In the genomic region with DNA sequence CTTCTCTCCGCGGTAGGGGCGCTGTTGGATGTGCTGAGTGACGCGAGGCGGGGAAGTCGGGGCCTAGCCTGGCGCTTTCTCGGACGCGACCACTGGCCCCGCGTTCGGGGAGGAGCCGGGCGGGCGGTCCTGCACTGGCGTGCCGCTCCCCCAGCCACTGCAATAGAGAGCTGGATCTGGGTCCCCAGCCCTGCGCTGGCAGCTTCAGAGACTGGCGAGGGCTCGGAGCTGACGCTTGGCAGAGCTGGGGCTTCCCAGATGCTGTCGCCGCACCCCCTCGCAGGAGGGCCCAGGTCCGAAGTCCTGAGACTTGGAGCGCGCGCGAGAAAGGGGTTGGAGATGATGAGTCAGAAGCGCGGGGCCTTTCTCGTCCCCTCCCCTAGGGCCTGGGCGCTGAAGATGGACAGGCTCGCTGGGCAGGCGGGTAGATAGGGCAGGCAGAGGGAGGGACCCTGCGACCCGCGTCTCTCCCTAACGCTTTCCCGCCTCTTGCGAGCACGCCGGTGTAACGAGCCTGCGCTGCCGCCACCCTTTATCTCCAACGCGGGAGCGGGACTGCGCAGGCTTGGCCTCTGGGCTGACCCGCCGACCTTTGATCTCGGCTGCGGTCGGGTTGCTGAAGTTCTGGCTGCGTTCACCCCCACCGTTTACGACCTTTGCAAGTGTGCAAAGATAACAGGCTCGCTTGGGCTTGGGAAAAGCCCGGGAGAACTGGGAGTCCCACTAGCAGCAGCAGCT, we compare ENCODE assay signal across 8 cellular contexts. TPM values are rescaled to one million over a fixed set of nuclear protein-coding genes. Genes with fewer than 3 reads are reported as not detected.
DNase-seq lines count a peak whose midpoint lies in the region; ATAC-seq, FAIRE-seq and TF ChIP-seq lines count a peak whose summit lies in the region.

No MANE protein-coding gene starts in this region.

- peak overlapping the region; percentile 92; the same call in 1 of the 2 replicates for H2BK20ac ChIP-seq in H1 (ENCODE audit: low read length)

- CTCF ChIA-PET in activated CD8-positive, alpha-beta memory T cell treated with anti-CD3 and anti-CD28 coated beads, Interleukin-2, amount 10 ng/mL, durations not matched to agents 7 days and 5 days (lab: Charles Lee), result interaction anchor here (0.7 to 12.5 kb wide), 38 partner anchors 9 to 643 kb away, joined by 3 to 339 read pairs (median 4); partner anchors contain the start of genes ARHGEF40, CHD8, PIP4P1 and RNASE8
- CTCF ChIA-PET in H1 (lab: Charles Lee; ENCODE audit: partially characterized antibody), result interaction anchor here (0.9 to 11.0 kb wide), 29 partner anchors 10 to 279 kb away, joined by 3 to 239 read pairs (median 6); partner anchors contain the start of gene ARHGEF40

- peak; percentile 81 for ATAC-seq in GM21367 (IDR thresholded peaks at IDR 0.05; ENCODE audit: unreplicated experiment)
- ATAC-seq in activated CD8-positive, alpha-beta memory T cell treated with anti-CD3 and anti-CD28 coated beads, Interleukin-2, amount 10 ng/mL, durations not matched to agents 7 days and 5 days, result peak; percentile 90

- peak in 1 of 2 experiments; percentile 99; a peak in 2 of 3 replicates for TF ChIP-seq EP300 in H1 (IDR thresholded peaks at IDR 0.05; ENCODE audit: borderline replicate concordance in 1 of 2, low read depth in 2 of 2, low read length in 2 of 2)

- TF ChIP-seq RAD21 in H1 (IDR thresholded peaks at IDR 0.05 in 1 of 2, conservative IDR thresholded peaks at IDR 0.05 in 1 of 2; ENCODE audit: low read depth in 2 of 2, low read length in 2 of 2), result peak; percentile 9 to 33; a peak in 3 of 4 replicates

- peak overlapping the region; percentile 93 to 99 (median 97) for H3K9ac ChIP-seq in H1 (replicated peaks in 1 of 4; ENCODE audit: extremely low read depth in 1 of 4, low read depth in 3 of 4, low read length in 3 of 4)
- H3K9ac ChIP-seq in mesendoderm (ENCODE audit: low read length), result peak overlapping the region; percentile 98

- peak overlapping the region; percentile 97 for H2BK5ac ChIP-seq in H1 (ENCODE audit: low read depth, low read length)
- peak overlapping the region; percentile 96 for H2BK5ac ChIP-seq in mesendoderm (ENCODE audit: low read length)

- H3K4me1 ChIP-seq in H1 (replicated peaks in 1 of 4; ENCODE audit: control insufficient read depth in 3 of 4, insufficient read depth in 4 of 4, low read length in 3 of 4), result peaks cover 2 to 25% (median 9%) of the 10 kb centered on the region in 4 experiments; a peak in 5 of 7 replicates
- H3K4me1 ChIP-seq in mesendoderm (ENCODE audit: control insufficient read depth, low read depth, low read length), result peaks cover 14% of the 10 kb centered on the region

- H2AFZ ChIP-seq in H1 (ENCODE audit: low read length), result no peak overlapping the region; the same call in 1 of the 2 replicates

- H3K18ac ChIP-seq in H1 (ENCODE audit: extremely low read depth, low read length) (peak overlapping the region; percentile 95), mesendoderm (ENCODE audit: low read length) (peak overlapping the region; percentile 93)

- H4K8ac ChIP-seq in H1 (ENCODE audit: extremely low read depth, insufficient read depth, low read length) (peak overlapping the region; percentile 98; the same call in 1 of the 2 replicates), mesendoderm (ENCODE audit: low read depth, low read length) (no peak overlapping the region)

- peaks cover 11% of the 10 kb centered on the region for H3K27me3 Mint-ChIP-seq in activated CD8-positive, alpha-beta memory T cell treated with anti-CD3 and anti-CD28 coated beads, Interleukin-2, amount 10 ng/mL, durations not matched to agents 7 days and 5 days

- no peaks in the 10 kb centered on the region for H3K36me3 ChIP-seq in H1 (ENCODE audit: control insufficient read depth in 2 of 4, insufficient read depth in 4 of 4, low read length in 3 of 4)
- no peaks in the 10 kb centered on the region for H3K36me3 ChIP-seq in mesendoderm (ENCODE audit: control insufficient read depth, insufficient read depth, low read length)

- peaks cover 49% of the 10 kb centered on the region for H3K4me1 Mint-ChIP-seq in activated CD8-positive, alpha-beta memory T cell treated with anti-CD3 and anti-CD28 coated beads, Interleukin-2, amount 10 ng/mL, durations not matched to agents 7 days and 5 days

- no peaks in the 10 kb centered on the region for H3K9me3 ChIP-seq in H1 (ENCODE audit: insufficient read depth in 2 of 2, low read depth in 1 of 2, low read length in 1 of 2)

- H3K36me3 Mint-ChIP-seq in activated CD8-positive, alpha-beta memory T cell treated with anti-CD3 and anti-CD28 coated beads, Interleukin-2, amount 10 ng/mL, durations not matched to agents 7 days and 5 days, result peaks cover 3% of the 10 kb centered on the region

- H3K23me2 ChIP-seq in H1 (ENCODE audit: low read depth, low read length), result peaks cover 7% of the 10 kb centered on the region

- H3K9me3 Mint-ChIP-seq in activated CD8-positive, alpha-beta memory T cell treated with anti-CD3 and anti-CD28 coated beads, Interleukin-2, amount 10 ng/mL, durations not matched to agents 7 days and 5 days (ENCODE audit: low read depth), result no peaks in the 10 kb centered on the region

- FAIRE-seq in H1 (lab: Jason Lieb, UNC), result no peak

- no peak overlapping the region for H3K14ac ChIP-seq in H1 (ENCODE audit: insufficient read length)

- peak; percentile 88 to 93 for TF ChIP-seq POLR2A in H1 (IDR thresholded peaks at IDR 0.05; ENCODE audit: control extremely low read depth in 1 of 2, low read depth in 2 of 2, low read length in 2 of 2)

- peak overlapping the region; percentile 78 for H2BK12ac ChIP-seq in H1 (ENCODE audit: low read depth, low read length)

- DNase-seq in Caki2 (ENCODE audit: low read depth) (peak; percentile 97), HT1080 (ENCODE audit: low read depth) (peak; percentile 95), NOMO-1 (lab: John Stamatoyannopoulos, UW; ENCODE audit: unreplicated experiment in 2 of 2) (peak; percentile 95 to 96), H1 (ENCODE audit: low read depth in 1 of 2, low spot score in 2 of 2) (peak; percentile 80 to 96), mesendoderm (peak; percentile 99)
- DNase-seq in activated CD8-positive, alpha-beta memory T cell treated with anti-CD3 and anti-CD28 coated beads, Interleukin-2, amount 10 ng/mL, durations not matched to agents 7 days and 5 days, result peak; percentile 98
- DNase-seq in stimulated activated CD8-positive, alpha-beta memory T cell treated with anti-CD3 and anti-CD28 coated beads, Interleukin-12 subunit alpha, Interleukin-12 subunit beta, amount 100 ng/mL, for 4 hours (ENCODE audit: low read depth), result peak; percentile 89

- POLR2A ChIA-PET in H1 (lab: Charles Lee; ENCODE audit: partially characterized antibody), result interaction anchor here (0.8 to 7.2 kb wide), 14 partner anchors 10 to 101 kb away, joined by 3 to 121 read pairs (median 5); partner anchors contain the start of genes ARHGEF40 and NDRG2

- peak overlapping the region; percentile 49 to 83 (median 80) for H3K4me3 ChIP-seq in H1 (ENCODE audit: extremely low read depth in 1 of 4, insufficient read depth in 2 of 4, low read depth in 3 of 4, low read length in 4 of 4)
- peak overlapping the region; percentile 72 for H3K4me3 ChIP-seq in mesendoderm (ENCODE audit: low read length)

- no peak overlapping the region for H3K23ac ChIP-seq in H1 (ENCODE audit: insufficient read length)
- peak overlapping the region; percentile 91 for H3K23ac ChIP-seq in mesendoderm (ENCODE audit: low read length)

- H2BK120ac ChIP-seq in H1 (replicated peaks; ENCODE audit: low read depth, low read length), result peak overlapping the region; percentile 88
- peak overlapping the region; percentile 16 for H2BK120ac ChIP-seq in mesendoderm (ENCODE audit: low read depth, low read length)

- H3K27ac ChIP-seq in H1 (ENCODE audit: low read depth, low read length), result peak overlapping the region; percentile 99
- H3K27ac ChIP-seq in mesendoderm (ENCODE audit: low read depth, low read length), result peak overlapping the region; percentile 93

- H3K56ac ChIP-seq in H1 (replicated peaks; ENCODE audit: insufficient read length, low read depth, low read length) (peak overlapping the region; percentile 96), mesendoderm (ENCODE audit: low read length) (peak overlapping the region; percentile 98)

- H3K4me2 ChIP-seq in H1 (ENCODE audit: insufficient read depth in 1 of 2, low read depth in 2 of 2, low read length in 2 of 2) (peak overlapping the region; percentile 83 to 90), mesendoderm (ENCODE audit: low read length) (peak overlapping the region; percentile 75)

- H3K27ac Mint-ChIP-seq in activated CD8-positive, alpha-beta memory T cell treated with anti-CD3 and anti-CD28 coated beads, Interleukin-2, amount 10 ng/mL, durations not matched to agents 7 days and 5 days, result peak overlapping the region; percentile 98

- H2BK15ac ChIP-seq in H1 (ENCODE audit: low read length) (peak overlapping the region; percentile 5; the same call in 1 of the 2 replicates), mesendoderm (replicated peaks; ENCODE audit: low read depth) (no peak overlapping the region)

- H3K4ac ChIP-seq in H1 (replicated peaks; ENCODE audit: insufficient read length, low read depth, low read length) (peak overlapping the region; percentile 87), mesendoderm (ENCODE audit: low read depth, low read length) (peak overlapping the region; percentile 95)

- peak overlapping the region; percentile 97 for H3K4me3 Mint-ChIP-seq in activated CD8-positive, alpha-beta memory T cell treated with anti-CD3 and anti-CD28 coated beads, Interleukin-2, amount 10 ng/mL, durations not matched to agents 7 days and 5 days

- no peaks in the 10 kb centered on the region for H4K20me1 ChIP-seq in H1 (replicated peaks in 1 of 2; ENCODE audit: control insufficient read depth in 1 of 2, insufficient read depth in 2 of 2, low read length in 2 of 2)

- no peaks in the 10 kb centered on the region for H3K27me3 ChIP-seq in H1 (replicated peaks in 1 of 4; ENCODE audit: control insufficient read depth in 3 of 4, extremely low read depth in 1 of 4, insufficient read depth in 3 of 4, low read length in 3 of 4)
- H3K27me3 ChIP-seq in mesendoderm (ENCODE audit: insufficient read depth, low read length, poor library complexity), result no peaks in the 10 kb centered on the region

- in situ Hi-C loops in Caki2 (cut with HindIII; ENCODE audit: low pct_unique_long_range_greater_than_20kb, low sequenced_read_pairs), result no loop called here

- peaks cover 0 to 30% of the 10 kb centered on the region in 2 experiments; a peak in 3 of 4 replicates for H3K79me2 ChIP-seq in H1 (ENCODE audit: control insufficient read depth in 1 of 2, insufficient read depth in 2 of 2, low read length in 2 of 2)
- no peaks in the 10 kb centered on the region for H3K79me2 ChIP-seq in mesendoderm (ENCODE audit: control insufficient read depth, insufficient read depth, low read length)

- WGBS in H1 (ENCODE audit: extremely low coverage in 1 of 2, insufficient coverage in 1 of 2, insufficient read length in 1 of 2, insufficient replicate concordance in 2 of 2, low coverage in 1 of 2, low lambda C conversion rate in 2 of 2, missing lambda C conversion rate in 1 of 2), 2 experiments, result 2% methylated on average over 54 of the region's 62 CpGs; no CpG with 5 or more reads in 1 of the 2 experiments
- no CpG with 5 or more reads among the region's 62 CpGs for WGBS in mesendoderm (ENCODE audit: extremely low coverage, insufficient coverage, low lambda C conversion rate)

- TF ChIP-seq CTCF in H1 (IDR thresholded peaks at IDR 0.05; ENCODE audit: control extremely low read depth in 1 of 3, insufficient read depth in 1 of 3, low read depth in 1 of 3, low read length in 3 of 3), result peak; percentile 70 to 86 (median 75)

- no peaks in the 10 kb centered on the region for H3K79me1 ChIP-seq in H1 (ENCODE audit: low read depth, low read length)
- no peaks in the 10 kb centered on the region for H3K79me1 ChIP-seq in mesendoderm (ENCODE audit: low read length)

- H2AK5ac ChIP-seq in H1 (ENCODE audit: low read depth, low read length) (no peak overlapping the region), mesendoderm (ENCODE audit: low read length) (no peak overlapping the region)

- H4K5ac ChIP-seq in H1 (ENCODE audit: insufficient read length, low read depth, low read length) (peak overlapping the region; percentile 87), mesendoderm (ENCODE audit: low read length) (no peak overlapping the region)

- H4K91ac ChIP-seq in H1 (replicated peaks; ENCODE audit: insufficient read length, low read length), result peak overlapping the region; percentile 96

RNA-seq across cellular contexts. Expression of gene TMEM253, which starts 3.0 kb away (rescaled TPM):
- total RNA-seq in Caki2 (2014; rRNA removed; shearing (Covaris generic); ENCODE audit: low replicate concordance), result 0.20 TPM in 1 of 2 replicates, not detected in the other
- total RNA-seq in HT1080 (2014; rRNA removed; shearing (Covaris generic)), result 0.50 TPM in 1 of 2 replicates, not detected in the other
- 0.33 and 0.80 TPM in 2 replicates for polyA plus RNA-seq in HT1080 (2015; cell fraction: cytosol; rRNA removed)
- polyA plus RNA-seq in HT1080 (2015; cell fraction: nucleus; rRNA removed), result 0.31 and 0.79 TPM in 2 replicates
- not detected for total RNA-seq in activated CD8-positive, alpha-beta memory T cell treated with anti-CD3 and anti-CD28 coated beads, Interleukin-2, amount 10 ng/mL, durations not matched to agents 7 days and 5 days
- total RNA-seq in H1 (2021; fragmentation: NEBNext Ultra II Directional; extraction: Animal tissue kit (Norgen Biotek cat#: 25700)), result 1.3 and 1.9 TPM in 2 replicates
- 1.9 and 2.2 TPM in 2 replicates for polyA plus RNA-seq in H1 (2011; rRNA removed)
- 2.2 TPM for polyA plus RNA-seq in H1 (2011; cell fraction: cytosol; rRNA removed)
- polyA plus RNA-seq in H1 (2011; cell fraction: nucleus; rRNA removed), result 3.2 TPM
- 1.9 to 3.0 TPM (median 2.2 TPM) in 4 replicates for polyA plus RNA-seq in H1 (2012, experiment 1 of 2)
- 1.8 TPM for polyA plus RNA-seq in H1 (2012, experiment 2 of 2)
- polyA plus RNA-seq in H1 (2013, experiment 1 of 2), result 1.6 TPM
- polyA plus RNA-seq in H1 (2013, experiment 2 of 2), result 1.5 TPM
- polyA minus RNA-seq in H1 (2011; rRNA and poly(A)+ RNA removed), result 0.85 and 2.2 TPM in 2 replicates
- polyA minus RNA-seq in H1 (2011; cell fraction: cytosol; rRNA and poly(A)+ RNA removed), result 2.5 TPM
- 2.1 TPM for polyA minus RNA-seq in H1 (2011; cell fraction: nucleus; rRNA and poly(A)+ RNA removed)
- 1.1 TPM for polyA plus RNA-seq in mesendoderm (2013, experiment 1 of 2)
- 1.2 TPM for polyA plus RNA-seq in mesendoderm (2013, experiment 2 of 2)

RNA-seq across cellular contexts. Expression of gene ZNF219, which starts 5.4 kb away (rescaled TPM):
- total RNA-seq in Caki2 (2014; rRNA removed; shearing (Covaris generic); ENCODE audit: low replicate concordance), result 26.5 and 31.5 TPM in 2 replicates
- total RNA-seq in HT1080 (2014; rRNA removed; shearing (Covaris generic)), result 15.0 and 18.7 TPM in 2 replicates
- 13.9 and 14.8 TPM in 2 replicates for polyA plus RNA-seq in HT1080 (2015; cell fraction: cytosol; rRNA removed)
- polyA plus RNA-seq in HT1080 (2015; cell fraction: nucleus; rRNA removed), result 19.2 and 21.0 TPM in 2 replicates
- 1 to 10 TPM; 5.8 to 5.9 TPM for total RNA-seq in activated CD8-positive, alpha-beta memory T cell treated with anti-CD3 and anti-CD28 coated beads, Interleukin-2, amount 10 ng/mL, durations not matched to agents 7 days and 5 days
- total RNA-seq in H1 (2021; fragmentation: NEBNext Ultra II Directional; extraction: Animal tissue kit (Norgen Biotek cat#: 25700)), result 108 and 113 TPM in 2 replicates
- 160 and 310 TPM in 2 replicates for polyA plus RNA-seq in H1 (2011; rRNA removed)
- 158 TPM for polyA plus RNA-seq in H1 (2011; cell fraction: cytosol; rRNA removed)
- polyA plus RNA-seq in H1 (2011; cell fraction: nucleus; rRNA removed), result 334 TPM
- polyA plus RNA-seq in H1 (2012, experiment 1 of 2), result 67.0 to 90.6 TPM (median 84.5 TPM) in 4 replicates
- 82.6 TPM for polyA plus RNA-seq in H1 (2012, experiment 2 of 2)
- 76.2 TPM for polyA plus RNA-seq in H1 (2013, experiment 1 of 2)
- 67.2 TPM for polyA plus RNA-seq in H1 (2013, experiment 2 of 2)
- 26.2 and 43.7 TPM in 2 replicates for polyA minus RNA-seq in H1 (2011; rRNA and poly(A)+ RNA removed)
- polyA minus RNA-seq in H1 (2011; cell fraction: cytosol; rRNA and poly(A)+ RNA removed), result 73.0 TPM
- polyA minus RNA-seq in H1 (2011; cell fraction: nucleus; rRNA and poly(A)+ RNA removed), result 124 TPM
- 43.6 TPM for polyA plus RNA-seq in mesendoderm (2013, experiment 1 of 2)
- polyA plus RNA-seq in mesendoderm (2013, experiment 2 of 2), result 45.1 TPM

RNA-seq across cellular contexts. Expression of gene ARHGEF40, which starts 33.8 kb away (rescaled TPM):
- total RNA-seq in Caki2 (2014; rRNA removed; shearing (Covaris generic); ENCODE audit: low replicate concordance), result 32.4 and 35.9 TPM in 2 replicates
- total RNA-seq in HT1080 (2014; rRNA removed; shearing (Covaris generic)), result 16.5 and 18.8 TPM in 2 replicates
- 5.1 and 6.3 TPM in 2 replicates for polyA plus RNA-seq in HT1080 (2015; cell fraction: cytosol; rRNA removed)
- 17.2 and 18.5 TPM in 2 replicates for polyA plus RNA-seq in HT1080 (2015; cell fraction: nucleus; rRNA removed)
- total RNA-seq in activated CD8-positive, alpha-beta memory T cell treated with anti-CD3 and anti-CD28 coated beads, Interleukin-2, amount 10 ng/mL, durations not matched to agents 7 days and 5 days, result under 1 TPM in 1 of 2 experiments, not detected in 1; 0.09 TPM
- 49.5 and 53.1 TPM in 2 replicates for total RNA-seq in H1 (2021; fragmentation: NEBNext Ultra II Directional; extraction: Animal tissue kit (Norgen Biotek cat#: 25700))
- 99.6 and 101 TPM in 2 replicates for polyA plus RNA-seq in H1 (2011; rRNA removed)
- polyA plus RNA-seq in H1 (2011; cell fraction: cytosol; rRNA removed), result 59.7 TPM
- polyA plus RNA-seq in H1 (2011; cell fraction: nucleus; rRNA removed), result 228 TPM
- 38.9 to 57.5 TPM (median 53.8 TPM) in 4 replicates for polyA plus RNA-seq in H1 (2012, experiment 1 of 2)
- polyA plus RNA-seq in H1 (2012, experiment 2 of 2), result 42.3 TPM
- polyA plus RNA-seq in H1 (2013, experiment 1 of 2), result 27.6 TPM
- polyA plus RNA-seq in H1 (2013, experiment 2 of 2), result 24.6 TPM
- 61.6 and 73.8 TPM in 2 replicates for polyA minus RNA-seq in H1 (2011; rRNA and poly(A)+ RNA removed)
- 34.4 TPM for polyA minus RNA-seq in H1 (2011; cell fraction: cytosol; rRNA and poly(A)+ RNA removed)
- polyA minus RNA-seq in H1 (2011; cell fraction: nucleus; rRNA and poly(A)+ RNA removed), result 54.1 TPM
- polyA plus RNA-seq in mesendoderm (2013, experiment 1 of 2), result 29.5 TPM
- 26.2 TPM for polyA plus RNA-seq in mesendoderm (2013, experiment 2 of 2)

RNA-seq across cellular contexts. Expression of gene RNASE8, which starts 46.3 kb away (rescaled TPM):
- not detected in 2 replicates for total RNA-seq in Caki2 (2014; rRNA removed; shearing (Covaris generic); ENCODE audit: low replicate concordance)
- total RNA-seq in HT1080 (2014; rRNA removed; shearing (Covaris generic)), result not detected in 2 replicates
- polyA plus RNA-seq in HT1080 (2015; cell fraction: cytosol; rRNA removed), result not detected in 2 replicates
- polyA plus RNA-seq in HT1080 (2015; cell fraction: nucleus; rRNA removed), result not detected in 2 replicates
- total RNA-seq in activated CD8-positive, alpha-beta memory T cell treated with anti-CD3 and anti-CD28 coated beads, Interleukin-2, amount 10 ng/mL, durations not matched to agents 7 days and 5 days, result not detected
- not detected in 2 replicates for total RNA-seq in H1 (2021; fragmentation: NEBNext Ultra II Directional; extraction: Animal tissue kit (Norgen Biotek cat#: 25700))
- polyA plus RNA-seq in H1 (2011; rRNA removed), result not detected in 2 replicates
- polyA plus RNA-seq in H1 (2011; cell fraction: cytosol; rRNA removed), result not detected
- polyA plus RNA-seq in H1 (2011; cell fraction: nucleus; rRNA removed), result not detected
- not detected in 4 replicates for polyA plus RNA-seq in H1 (2012, experiment 1 of 2)
- not detected for polyA plus RNA-seq in H1 (2012, experiment 2 of 2)
- polyA plus RNA-seq in H1 (2013, experiment 1 of 2), result not detected
- not detected for polyA plus RNA-seq in H1 (2013, experiment 2 of 2)
- not detected in 2 replicates for polyA minus RNA-seq in H1 (2011; rRNA and poly(A)+ RNA removed)
- not detected for polyA minus RNA-seq in H1 (2011; cell fraction: cytosol; rRNA and poly(A)+ RNA removed)
- polyA minus RNA-seq in H1 (2011; cell fraction: nucleus; rRNA and poly(A)+ RNA removed), result not detected
- not detected for polyA plus RNA-seq in mesendoderm (2013, experiment 1 of 2)
- polyA plus RNA-seq in mesendoderm (2013, experiment 2 of 2), result not detected

RNA-seq across cellular contexts. Expression of gene OR5AU1, which starts 52.0 kb away (rescaled TPM):
- total RNA-seq in Caki2 (2014; rRNA removed; shearing (Covaris generic); ENCODE audit: low replicate concordance), result not detected in 2 replicates
- not detected in 2 replicates for total RNA-seq in HT1080 (2014; rRNA removed; shearing (Covaris generic))
- not detected in 2 replicates for polyA plus RNA-seq in HT1080 (2015; cell fraction: cytosol; rRNA removed)
- polyA plus RNA-seq in HT1080 (2015; cell fraction: nucleus; rRNA removed), result not detected in 2 replicates
- total RNA-seq in activated CD8-positive, alpha-beta memory T cell treated with anti-CD3 and anti-CD28 coated beads, Interleukin-2, amount 10 ng/mL, durations not matched to agents 7 days and 5 days, result not detected
- total RNA-seq in H1 (2021; fragmentation: NEBNext Ultra II Directional; extraction: Animal tissue kit (Norgen Biotek cat#: 25700)), result not detected in 2 replicates
- not detected in 2 replicates for polyA plus RNA-seq in H1 (2011; rRNA removed)
- not detected for polyA plus RNA-seq in H1 (2011; cell fraction: cytosol; rRNA removed)
- not detected for polyA plus RNA-seq in H1 (2011; cell fraction: nucleus; rRNA removed)
- polyA plus RNA-seq in H1 (2012, experiment 1 of 2), result not detected in 4 replicates
- polyA plus RNA-seq in H1 (2012, experiment 2 of 2), result not detected
- polyA plus RNA-seq in H1 (2013, experiment 1 of 2), result not detected
- not detected for polyA plus RNA-seq in H1 (2013, experiment 2 of 2)
- not detected in 2 replicates for polyA minus RNA-seq in H1 (2011; rRNA and poly(A)+ RNA removed)
- not detected for polyA minus RNA-seq in H1 (2011; cell fraction: cytosol; rRNA and poly(A)+ RNA removed)
- polyA minus RNA-seq in H1 (2011; cell fraction: nucleus; rRNA and poly(A)+ RNA removed), result not detected
- polyA plus RNA-seq in mesendoderm (2013, experiment 1 of 2), result 0.01 TPM
- polyA plus RNA-seq in mesendoderm (2013, experiment 2 of 2), result 0.01 TPM

Comparison
In these comparisons a context has a peak if more than half of its experiments do, and no peak if none do; other contexts are left out.
1. Peak in every context shown above with its lines: DNase-seq, ATAC-seq, H3K4me3 ChIP-seq and H3K27ac ChIP-seq.
2. RNA of gene ARHGEF40, which starts 33.8 kb away (total RNA-seq): 49.5 to 53.1 TPM in H1, 32.4 to 35.9 TPM in Caki2 and 16.5 to 18.8 TPM in HT1080; 0.09 TPM in activated CD8-positive, alpha-beta memory T cell treated with anti-CD3 and anti-CD28 coated beads, Interleukin-2, amount 10 ng/mL, durations not matched to agents 7 days and 5 days; every median in the first group is over 10 times any median in the second.